Comparison of ENCODE assay signal across 31 cellular contexts in the genomic region with DNA sequence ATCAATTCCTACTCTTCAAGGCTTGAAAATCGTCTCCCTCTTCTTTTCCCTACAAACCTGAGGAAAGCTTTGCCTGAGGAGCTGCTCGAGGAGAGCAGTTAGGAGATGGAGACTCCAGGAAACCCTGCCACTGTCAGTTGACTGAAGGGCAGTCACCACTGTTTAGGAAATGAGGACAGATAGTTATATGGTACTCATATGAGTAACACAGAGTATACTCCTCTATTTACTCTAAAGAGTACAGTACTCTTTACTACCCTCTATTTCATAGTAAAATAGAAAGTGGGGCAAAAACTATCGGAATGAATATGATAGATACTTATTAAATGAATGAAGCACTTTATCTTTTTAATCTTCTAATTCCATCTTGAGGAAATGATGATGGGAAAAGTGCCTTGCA.
"Had no signal": no experiment of that assay in that cellular context is flagged by ENCODE, and none has a peak within 500 bp of the region (broad histone marks: within the 10 kb centered on the region; RNA-seq: fewer than 3 reads in every experiment).

No MANE protein-coding gene starts in this region.

- DNase-seq: hypothalamus; immature natural killer cell; kidney; left colon; left ventricle myocardium inferior; midbrain; mucosa of descending colon; naive thymus-derived CD4-positive, alpha-beta T cell; nucleus accumbens; pancreas; posterior cingulate gyrus; retina; right cardiac atrium; stimulated activated CD4-positive, alpha-beta T cell treated with anti-CD3 and anti-CD28 coated beads, Interleukin-12 subunit alpha, Interleukin-12 subunit beta, amount 100 ng/mL, for 4 hours; stimulated activated CD4-positive, alpha-beta T cell treated with anti-CD3 and anti-CD28 coated beads, Interleukin-15, amount 100 ng/mL, for 24 hours; stimulated activated CD4-positive, alpha-beta T cell treated with anti-CD3 and anti-CD28 coated beads, Interleukin-2, amount 100 ng/mL, for 24 hours; stimulated activated CD4-positive, alpha-beta T cell treated with anti-CD3 and anti-CD28 coated beads, Interleukin-4, amount 100 ng/mL, for 1 hour; stimulated activated naive CD4-positive, alpha-beta T cell; tibial artery; upper lobe of left lung had no signal

- H3K27ac Mint-ChIP-seq: immature natural killer cell; natural killer cell treated with Interleukin-12 subunit alpha and Interleukin-12 subunit beta and Interleukin-15 and Interleukin-18, amount 100 ng/mL, for 72 hours; stimulated activated naive CD8-positive, alpha-beta T cell treated with anti-CD3 and anti-CD28 coated beads, Interleukin-15, Interleukin-2, amounts not matched to agents 100 ng/mL and 50 ng/mL, for 24 hours had no signal

- H3K36me3 ChIP-seq: left ventricle myocardium inferior, pancreas, prostate gland, suprapubic skin, thoracic aorta, tibial artery, upper lobe of left lung, vagina had no signal

- H3K27me3 ChIP-seq: pancreas, suprapubic skin, tibial artery, upper lobe of left lung, vagina had no signal

- ATAC-seq: left colon; mucosa of descending colon; naive thymus-derived CD4-positive, alpha-beta T cell; pancreas; right cardiac atrium; sciatic nerve had no signal

- H3K4me1 ChIP-seq: pancreas, prostate gland, tibial artery, vagina had no signal

- H3K4me3 ChIP-seq: left ventricle myocardium inferior, lung, mucosa of descending colon, pancreas, prostate gland, skin epidermis, suprapubic skin, thoracic aorta, tibial artery, upper lobe of left lung, vagina had no signal

- FAIRE-seq: islet of Langerhans, kidney, pancreas had no signal

- H3K4me3 Mint-ChIP-seq: immature natural killer cell; naive thymus-derived CD4-positive, alpha-beta T cell; natural killer cell treated with Interleukin-12 subunit alpha and Interleukin-12 subunit beta and Interleukin-15 and Interleukin-18, amount 100 ng/mL, for 72 hours; neural crest cell; stimulated activated naive CD8-positive, alpha-beta T cell treated with anti-CD3 and anti-CD28 coated beads, Interleukin-15, Interleukin-2, amounts not matched to agents 100 ng/mL and 50 ng/mL, for 24 hours had no signal

- H3K9me3 Mint-ChIP-seq: immature natural killer cell; naive thymus-derived CD4-positive, alpha-beta T cell; natural killer cell treated with Interleukin-12 subunit alpha and Interleukin-12 subunit beta and Interleukin-15 and Interleukin-18, amount 100 ng/mL, for 72 hours; neural crest cell; stimulated activated naive CD8-positive, alpha-beta T cell treated with anti-CD3 and anti-CD28 coated beads, Interleukin-15, Interleukin-2, amounts not matched to agents 100 ng/mL and 50 ng/mL, for 24 hours had no signal

- H3K27ac ChIP-seq: left ventricle myocardium inferior, pancreas, prostate gland, skin epidermis, suprapubic skin, thoracic aorta, tibial artery, upper lobe of left lung, vagina had no signal

- H3K9me3 ChIP-seq: left ventricle myocardium inferior, mucosa of descending colon, pancreas, prostate gland, suprapubic skin, thoracic aorta, tibial artery, upper lobe of left lung, vagina had no signal

- H3K27me3 Mint-ChIP-seq: naive thymus-derived CD4-positive, alpha-beta T cell; natural killer cell treated with Interleukin-12 subunit alpha and Interleukin-12 subunit beta and Interleukin-15 and Interleukin-18, amount 100 ng/mL, for 72 hours; stimulated activated naive CD8-positive, alpha-beta T cell treated with anti-CD3 and anti-CD28 coated beads, Interleukin-15, Interleukin-2, amounts not matched to agents 100 ng/mL and 50 ng/mL, for 24 hours had no signal
